In the genomic region with DNA sequence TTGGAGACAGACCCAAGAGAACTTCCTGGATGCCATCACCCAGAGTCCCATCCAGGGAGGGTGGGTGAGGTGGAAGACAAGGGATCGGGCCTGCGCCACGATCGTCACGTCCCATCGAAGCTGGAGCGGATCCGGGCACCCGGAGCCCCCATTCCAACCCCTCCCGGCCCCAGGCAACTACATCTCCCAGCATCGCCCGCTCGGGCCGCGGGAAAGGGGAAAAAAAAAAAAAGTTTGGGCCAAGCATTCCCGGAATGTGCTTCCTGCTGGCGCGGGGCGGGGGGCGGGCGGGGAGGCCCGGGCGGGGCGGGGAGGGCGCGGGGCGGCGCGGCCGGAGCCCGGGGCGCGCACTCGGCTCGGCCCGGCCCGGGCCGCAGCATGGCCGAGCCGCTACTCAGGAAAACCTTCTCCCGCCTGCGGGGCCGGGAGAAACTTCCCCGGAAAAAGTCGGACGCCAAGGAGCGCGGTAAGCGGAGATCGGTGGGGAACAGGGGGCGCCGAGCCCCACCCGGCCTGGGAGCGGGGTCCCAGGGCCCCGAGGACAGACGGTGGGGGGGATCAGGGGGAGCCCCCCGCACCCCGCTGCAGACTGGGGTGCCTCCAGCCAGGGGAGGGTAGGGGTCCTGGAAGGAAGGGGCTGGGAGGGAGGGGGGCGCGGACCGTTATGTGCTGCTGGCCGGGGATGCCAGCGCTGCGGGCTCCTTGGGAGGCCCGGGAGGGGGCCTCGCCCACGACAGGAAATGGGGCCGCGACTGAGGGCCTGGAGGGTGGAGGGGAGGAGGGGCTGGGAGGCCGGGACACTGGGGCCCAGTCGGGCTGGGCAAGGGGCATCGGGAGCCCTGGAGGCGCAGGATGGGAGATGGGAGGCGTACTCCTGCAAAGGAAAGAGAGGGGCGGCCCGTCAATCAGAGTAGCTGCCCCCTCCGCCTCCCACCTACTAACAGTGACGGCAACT, we compare ENCODE assay signal across 8 cellular contexts. TPM values are rescaled to one million over a fixed set of nuclear protein-coding genes. Genes with fewer than 3 reads are reported as not detected.
DNase-seq lines count a peak whose midpoint lies in the region; ATAC-seq and TF ChIP-seq lines count a peak whose summit lies in the region.

A gene with protein sequence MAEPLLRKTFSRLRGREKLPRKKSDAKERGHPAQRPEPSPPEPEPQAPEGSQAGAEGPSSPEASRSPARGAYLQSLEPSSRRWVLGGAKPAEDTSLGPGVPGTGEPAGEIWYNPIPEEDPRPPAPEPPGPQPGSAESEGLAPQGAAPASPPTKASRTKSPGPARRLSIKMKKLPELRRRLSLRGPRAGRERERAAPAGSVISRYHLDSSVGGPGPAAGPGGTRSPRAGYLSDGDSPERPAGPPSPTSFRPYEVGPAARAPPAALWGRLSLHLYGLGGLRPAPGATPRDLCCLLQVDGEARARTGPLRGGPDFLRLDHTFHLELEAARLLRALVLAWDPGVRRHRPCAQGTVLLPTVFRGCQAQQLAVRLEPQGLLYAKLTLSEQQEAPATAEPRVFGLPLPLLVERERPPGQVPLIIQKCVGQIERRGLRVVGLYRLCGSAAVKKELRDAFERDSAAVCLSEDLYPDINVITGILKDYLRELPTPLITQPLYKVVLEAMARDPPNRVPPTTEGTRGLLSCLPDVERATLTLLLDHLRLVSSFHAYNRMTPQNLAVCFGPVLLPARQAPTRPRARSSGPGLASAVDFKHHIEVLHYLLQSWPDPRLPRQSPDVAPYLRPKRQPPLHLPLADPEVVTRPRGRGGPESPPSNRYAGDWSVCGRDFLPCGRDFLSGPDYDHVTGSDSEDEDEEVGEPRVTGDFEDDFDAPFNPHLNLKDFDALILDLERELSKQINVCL (plus strand): TSS at position 346 of the 955 bp plus-strand sequence. CDS start 33 bp downstream, at position 379.

- in situ Hi-C loops in GM13976 (cut with MboI; ENCODE audit: low sequenced_read_pairs, unreplicated experiment) = loop anchor here (25.0 kb wide), 1 partner anchor 545 kb away; a partner anchor contains a TSS

- peak within 1 kb of the TSS; percentile 72 for H3K4me3 ChIP-seq in WI38 (ENCODE audit: low read depth, low read length)

- H3K4me3 Mint-ChIP-seq in naive B cell (peak within 1 kb of the TSS in 7 of 8 donors; percentile 50 to 76 (median 66)), type B pancreatic cell (peak within 1 kb of the TSS; percentile 88)

- H3K36me3 Mint-ChIP-seq in naive B cell (peaks cover 7 to 36% of the 10 kb centered on the region in 2 donors), type B pancreatic cell (peaks cover 6% of the 10 kb centered on the region)

- H3K27me3 Mint-ChIP-seq in naive B cell (peaks cover 22 to 61% (median 58%) of the 10 kb centered on the region in 3 donors), type B pancreatic cell (peaks cover 2% of the 10 kb centered on the region)

- H3K4me1 Mint-ChIP-seq in naive B cell (peaks cover 13 to 16% (median 14%) of the 10 kb centered on the region in 3 donors), type B pancreatic cell (ENCODE audit: unreplicated experiment) (peaks cover 15% of the 10 kb centered on the region)

- no peak for ATAC-seq in naive B cell (ENCODE audit: low read depth in 2 of 2)

- H3K27ac Mint-ChIP-seq in naive B cell (no peak within 1 kb of the TSS), type B pancreatic cell (peak within 1 kb of the TSS; percentile 90)

- H3K9me3 Mint-ChIP-seq in naive B cell (peaks cover 10 to 31% (median 21%) of the 10 kb centered on the region in 7 donors), type B pancreatic cell (peaks cover 9% of the 10 kb centered on the region)

- TF ChIP-seq CTCF in GM13976 (IDR thresholded peaks at IDR 0.05; ENCODE audit: borderline replicate concordance, control extremely low read depth, extremely low read depth, insufficient read depth, missing control alignments) (no peak), WI38 (IDR thresholded peaks at IDR 0.05; ENCODE audit: low read depth, low read length) (no peak), type B pancreatic cell (conservative IDR thresholded peaks at IDR 0.05) (no peak)

- DNase-seq in GM13976 (ENCODE audit: low spot score) = peak; percentile 48
- peak; percentile 75 for DNase-seq in fibroblast of gingiva (ENCODE audit: low read depth)
- no peak for DNase-seq in naive B cell
- no peak for DNase-seq in type B pancreatic cell (ENCODE audit: extremely low spot score, unreplicated experiment)
- DNase-seq in NCI-H82 (lab: John Stamatoyannopoulos, UW) = no peak
- no peak for DNase-seq in NCI-H526 (lab: John Stamatoyannopoulos, UW)
- no peak for DNase-seq in cerebellar nuclear complex (lab: John Stamatoyannopoulos, UW)

RNA-seq across cellular contexts. Expression of the gene that starts here (rescaled TPM):
- under 1 TPM in 3 of 6 donors, not detected in 3; 0.09 to 0.16 (median 0.15) TPM for polyA plus RNA-seq in naive B cell (ENCODE audit: low read depth in 6 of 6)
- total RNA-seq in type B pancreatic cell (ENCODE audit: low replicate concordance) = 7.3 and 23.7 TPM in 2 replicates

Comparison
In these comparisons a context has a peak if more than half of its experiments do, and no peak if none do; other contexts are left out.
1. DNase-seq: peak in GM13976 (single experiment) and fibroblast of gingiva (single experiment); none in naive B cell (single experiment), type B pancreatic cell (single experiment), NCI-H82 (single experiment), NCI-H526 (0 of 2) and cerebellar nuclear complex (0 of 2).